17 cellular contexts compared by ENCODE assay signal in genomic region chr12:43143278-43143677, GRCh38.
"Had no signal": no experiment of that assay in that cellular context is flagged by ENCODE, and none has a peak within 500 bp of the region (broad histone marks: within the 10 kb centered on the region; RNA-seq: fewer than 3 reads in every experiment).

No MANE protein-coding gene starts in this region.

- DNase-seq: activated CD4-positive, alpha-beta T cell treated with anti-CD3 and anti-CD28 coated beads for 1 hour; activated CD8-positive, alpha-beta memory T cell treated with anti-CD3 and anti-CD28 coated beads for 24 hours; activated gamma-delta T cell; adrenal gland; effector memory CD4-positive, alpha-beta T cell; esophagus squamous epithelium; immature natural killer cell; left ventricle myocardium superior; occipital lobe; posterior cingulate gyrus; sigmoid colon; spleen; stimulated activated CD4-positive, alpha-beta T cell treated with anti-CD3 and anti-CD28 coated beads, Interleukin-4, amount 100 ng/mL, for 4 hours; testis; WERI-Rb-1 had no signal

- H3K27me3 ChIP-seq: adrenal gland, esophagus squamous epithelium, sigmoid colon, spleen, testis had no signal

- H3K4me1 ChIP-seq: adrenal gland, esophagus squamous epithelium, sigmoid colon, testis had no signal

- ATAC-seq: activated naive CD4-positive, alpha-beta T cell treated with anti-CD3 and anti-CD28 coated beads, Interleukin-2, amount 50 U/mL, for 72 hours; left ventricle myocardium superior; stimulated activated memory B cell treated with anti-CD40 and anti-IgM and Interleukin-4, amounts not matched to agents 10 μg/mL and 1 μg/mL and 100 μg/mL, for 72 hours had no signal

- H3K27ac ChIP-seq: adrenal gland, esophagus squamous epithelium, sigmoid colon, spleen, testis, WERI-Rb-1 had no signal
